In genomic region chr12:52214421-52214802, GRCh38 we compare ENCODE assay signal across 1 cellular context.
TF ChIP-seq lines count a peak whose summit lies in the region.

No MANE protein-coding gene starts in this region.

TF ChIP-seq in GM23338, 12 proteins besides CTCF, POLR2A, EP300 and RAD21 (continued from another document):
- TF ChIP-seq ZNF462 (CRISPR knock-in tag; IDR thresholded peaks at IDR 0.05) (no peak), EZH2 (IDR thresholded peaks at IDR 0.05; ENCODE audit: low read depth, unreplicated experiment) (no peak), JUNB (IDR thresholded peaks at IDR 0.05; ENCODE audit: unreplicated experiment) (no peak), ETS1 (IDR thresholded peaks at IDR 0.05) (no peak), STAT1 (IDR thresholded peaks at IDR 0.05; ENCODE audit: unreplicated experiment) (no peak), CREB1 (CRISPR knock-in tag; IDR thresholded peaks at IDR 0.05; ENCODE audit: low read depth) (no peak), POLR2AphosphoS5 (IDR thresholded peaks at IDR 0.05; ENCODE audit: low read depth) (no peak), ZNF331 (CRISPR knock-in tag; IDR thresholded peaks at IDR 0.05; ENCODE audit: low read depth) (no peak)
